Comparison of ENCODE assay signal across 28 cellular contexts in genomic region chr1:3955196-3955772, GRCh38.
"Had no signal": no experiment of that assay in that cellular context is flagged by ENCODE, and none has a peak within 500 bp of the region (broad histone marks: within the 10 kb centered on the region; RNA-seq: fewer than 3 reads in every experiment).

No MANE protein-coding gene starts in this region.

- H3K4me1 ChIP-seq: breast epithelium, foreskin keratinocyte, heart right ventricle, left ventricle myocardium inferior, pancreas, prostate gland, uterus had no signal

- H3K4me3 Mint-ChIP-seq: activated CD4-positive, alpha-beta T cell treated with anti-CD3 and anti-CD28 coated beads, Interleukin-2, amount 10 ng/mL, durations not matched to agents 7 days and 5 days; activated CD8-positive, alpha-beta T cell treated with anti-CD3 and anti-CD28 coated beads for 36 hours; activated T-cell treated with anti-CD3 and anti-CD28 coated beads, Interleukin-2, amount 50 U/mL, for 4 hours; dendritic cell treated with granulocyte-macrophage colony-stimulating factor and Interleukin-4, amounts not matched to agents 40 ng/mL and 50 ng/mL, for 4 days; endodermal cell; natural killer cell treated with Interleukin-12 subunit alpha and Interleukin-12 subunit beta and Interleukin-15 and Interleukin-18, amount 100 ng/mL, for 72 hours; stimulated activated effector memory CD8-positive, alpha-beta T cell treated with anti-CD3 and anti-CD28 coated beads, Interleukin-12 subunit alpha, Interleukin-12 subunit beta, amount 100 ng/mL, for 72 hours; stimulated activated naive CD8-positive, alpha-beta T cell treated with anti-CD3 and anti-CD28 coated beads, Interleukin-15, Interleukin-2, amounts not matched to agents 100 ng/mL and 50 ng/mL, for 24 hours; type B pancreatic cell had no signal

- H3K4me1 Mint-ChIP-seq: activated CD4-positive, alpha-beta T cell treated with anti-CD3 and anti-CD28 coated beads, Interleukin-2, amount 10 ng/mL, durations not matched to agents 7 days and 5 days had no signal

- H3K27me3 ChIP-seq: foreskin keratinocyte, pancreas, uterus had no signal

- H3K27me3 Mint-ChIP-seq: activated CD4-positive, alpha-beta T cell treated with anti-CD3 and anti-CD28 coated beads, Interleukin-2, amount 10 ng/mL, durations not matched to agents 7 days and 5 days had no signal

- H3K36me3 Mint-ChIP-seq: activated naive CD4-positive, alpha-beta T cell treated with anti-CD3 and anti-CD28 coated beads, Interleukin-2, amount 50 U/mL, for 72 hours; natural killer cell treated with Interleukin-12 subunit alpha and Interleukin-12 subunit beta and Interleukin-15 and Interleukin-18, amount 100 ng/mL, for 72 hours; stimulated activated effector memory CD8-positive, alpha-beta T cell treated with anti-CD3 and anti-CD28 coated beads, Interleukin-12 subunit alpha, Interleukin-12 subunit beta, amount 100 ng/mL, for 72 hours; type B pancreatic cell had no signal

- H3K27ac ChIP-seq: breast epithelium, foreskin keratinocyte, heart right ventricle, left ventricle myocardium inferior, pancreas, prostate gland, skin epidermis, thoracic aorta, uterus had no signal

- H3K4me3 ChIP-seq: breast epithelium, heart right ventricle, left ventricle myocardium inferior, lung, pancreas, prostate gland, skin epidermis, thoracic aorta, uterus had no signal

- H3K27ac Mint-ChIP-seq: activated CD4-positive, alpha-beta T cell treated with anti-CD3 and anti-CD28 coated beads, Interleukin-2, amount 10 ng/mL, durations not matched to agents 7 days and 5 days; activated CD8-positive, alpha-beta T cell treated with anti-CD3 and anti-CD28 coated beads for 36 hours; activated naive CD4-positive, alpha-beta T cell treated with anti-CD3 and anti-CD28 coated beads, Interleukin-2, amount 50 U/mL, for 72 hours; activated T-helper 2 cell treated with anti-CD3 and anti-CD28 coated beads, Interferon-gamma antibody, Interleukin-2, Interleukin-4, amounts not matched to agents 10 μg/mL and 5 μg/mL and 100 μg/mL, durations not matched to agents 14 hours and 24 hours and 36 hours; dendritic cell treated with granulocyte-macrophage colony-stimulating factor and Interleukin-4, amounts not matched to agents 40 ng/mL and 50 ng/mL, for 4 days; endodermal cell; natural killer cell treated with Interleukin-12 subunit alpha and Interleukin-12 subunit beta and Interleukin-15 and Interleukin-18, amount 100 ng/mL, for 72 hours; stimulated activated effector memory CD8-positive, alpha-beta T cell treated with anti-CD3 and anti-CD28 coated beads, Interleukin-12 subunit alpha, Interleukin-12 subunit beta, amount 100 ng/mL, for 72 hours; stimulated activated naive CD8-positive, alpha-beta T cell treated with anti-CD3 and anti-CD28 coated beads, Interleukin-15, Interleukin-2, amounts not matched to agents 100 ng/mL and 50 ng/mL, for 24 hours; type B pancreatic cell had no signal

- ATAC-seq: activated CD8-positive, alpha-beta T cell treated with anti-CD3 and anti-CD28 coated beads for 36 hours; activated naive CD4-positive, alpha-beta T cell treated with anti-CD3 and anti-CD28 coated beads, Interleukin-2, amount 50 U/mL, for 72 hours; activated T-cell treated with anti-CD3 and anti-CD28 coated beads, Interleukin-2, amount 50 U/mL, for 4 hours; esophagus mucosa; foreskin keratinocyte; heart right ventricle; natural killer cell treated with Interleukin-12 subunit alpha and Interleukin-12 subunit beta and Interleukin-15 and Interleukin-18, amount 100 ng/mL, for 72 hours; pancreas; sciatic nerve; stimulated activated effector memory CD8-positive, alpha-beta T cell treated with anti-CD3 and anti-CD28 coated beads, Interleukin-12 subunit alpha, Interleukin-12 subunit beta, amount 100 ng/mL, for 72 hours had no signal

- DNase-seq: activated CD4-positive, alpha-beta T cell treated with anti-CD3 and anti-CD28 coated beads for 1 hour; activated CD4-positive, alpha-beta T cell treated with anti-CD3 and anti-CD28 coated beads, Interleukin-2, amount 10 ng/mL, durations not matched to agents 7 days and 5 days; activated CD8-positive, alpha-beta T cell treated with anti-CD3 and anti-CD28 coated beads for 36 hours; activated T-cell treated with anti-CD3 and anti-CD28 coated beads, Interleukin-2, amount 50 U/mL, for 4 hours; central memory CD4-positive, alpha-beta T cell; endodermal cell; foreskin keratinocyte; heart right ventricle; left ventricle myocardium inferior; mesendoderm; pancreas; stimulated activated CD4-positive, alpha-beta T cell treated with anti-CD3 and anti-CD28 coated beads, Interleukin-12 subunit alpha, Interleukin-12 subunit beta, amount 100 ng/mL, for 4 hours; stimulated activated CD4-positive, alpha-beta T cell treated with anti-CD3 and anti-CD28 coated beads, Interleukin-4, amount 100 ng/mL, for 24 hours; uterus had no signal

- H3K9me3 ChIP-seq: breast epithelium, heart right ventricle, left ventricle myocardium inferior, pancreas, prostate gland, thoracic aorta, uterus had no signal

- H3K9me3 Mint-ChIP-seq: activated CD4-positive, alpha-beta T cell treated with anti-CD3 and anti-CD28 coated beads, Interleukin-2, amount 10 ng/mL, durations not matched to agents 7 days and 5 days; activated CD8-positive, alpha-beta T cell treated with anti-CD3 and anti-CD28 coated beads for 36 hours; activated naive CD4-positive, alpha-beta T cell treated with anti-CD3 and anti-CD28 coated beads, Interleukin-2, amount 50 U/mL, for 72 hours; activated T-cell treated with anti-CD3 and anti-CD28 coated beads, Interleukin-2, amount 50 U/mL, for 4 hours; activated T-helper 2 cell treated with anti-CD3 and anti-CD28 coated beads, Interferon-gamma antibody, Interleukin-2, Interleukin-4, amounts not matched to agents 10 μg/mL and 5 μg/mL and 100 μg/mL, durations not matched to agents 14 hours and 24 hours and 36 hours; dendritic cell treated with granulocyte-macrophage colony-stimulating factor and Interleukin-4, amounts not matched to agents 40 ng/mL and 50 ng/mL, for 4 days; endodermal cell; natural killer cell treated with Interleukin-12 subunit alpha and Interleukin-12 subunit beta and Interleukin-15 and Interleukin-18, amount 100 ng/mL, for 72 hours; stimulated activated effector memory CD8-positive, alpha-beta T cell treated with anti-CD3 and anti-CD28 coated beads, Interleukin-12 subunit alpha, Interleukin-12 subunit beta, amount 100 ng/mL, for 72 hours; type B pancreatic cell had no signal

- H3K36me3 ChIP-seq: breast epithelium, heart right ventricle, left ventricle myocardium inferior, pancreas, prostate gland, thoracic aorta, uterus had no signal
